ENCODE assay signal across 1 cellular context in genomic region chr11:118791015-118791960, GRCh38.
TF ChIP-seq lines count a peak whose summit lies in the region.

TSS of gene DDX6 (minus strand) at chr11:118791164. CDS start at chr11:118786251, 4,913 bp downstream.

TF ChIP-seq in HepG2, 621 proteins besides CTCF, POLR2A, EP300 and RAD21 (continued from another document and continues in another):
- TF ChIP-seq ZNF616 (CRISPR knock-in tag; IDR thresholded peaks at IDR 0.05; ENCODE audit: low read depth) (no peak), ZMAT3 (CRISPR knock-in tag; conservative IDR thresholded peaks at IDR 0.05) (peak; percentile 79), THAP9 (CRISPR knock-in tag; IDR thresholded peaks at IDR 0.05; ENCODE audit: borderline replicate concordance) (peak; percentile 53; the same call in 1 of the 2 replicates), ZNF607 (CRISPR knock-in tag; IDR thresholded peaks at IDR 0.05; ENCODE audit: borderline replicate concordance) (no peak; the same call in none of the 2 replicates), ZNF124 (CRISPR knock-in tag; IDR thresholded peaks at IDR 0.05) (peak; percentile 52; the same call in 1 of the 2 replicates), GMEB1 (CRISPR knock-in tag; IDR thresholded peaks at IDR 0.05; ENCODE audit: borderline replicate concordance) (no peak), ZNF264 (CRISPR knock-in tag; IDR thresholded peaks at IDR 0.05) (0 out of 2 replicates have a peak, but pooled peaks have one; percentile 43), ZNF431 (CRISPR knock-in tag; IDR thresholded peaks at IDR 0.05; ENCODE audit: borderline replicate concordance, low read depth) (no peak), ZNF614 (CRISPR knock-in tag; IDR thresholded peaks at IDR 0.05; ENCODE audit: borderline replicate concordance) (no peak), ZIK1 (CRISPR knock-in tag; IDR thresholded peaks at IDR 0.05; ENCODE audit: borderline replicate concordance, low read depth) (no peak), ATF3 (CRISPR knock-in tag; IDR thresholded peaks at IDR 0.05) (no peak), ZFP90 (CRISPR knock-in tag; IDR thresholded peaks at IDR 0.05; ENCODE audit: borderline replicate concordance) (0 out of 2 replicates have a peak, but pooled peaks have one; percentile 69), ATF4 (CRISPR knock-in tag; IDR thresholded peaks at IDR 0.05) (peak in 1 of 2 experiments; percentile 57; a peak in 2 of 4 replicates), GLI4 (CRISPR knock-in tag; IDR thresholded peaks at IDR 0.05; ENCODE audit: borderline replicate concordance) (0 out of 2 replicates have a peak, but pooled peaks have one; percentile 54), PTBP1 (IDR thresholded peaks at IDR 0.05; ENCODE audit: low read depth, low read length, poor library complexity, severe bottlenecking) (no peak), REST (IDR thresholded peaks at IDR 0.05; ENCODE audit: borderline replicate concordance in 1 of 2, low read depth in 1 of 2, low read length in 2 of 2) (peak in 1 of 2 experiments; percentile 79; a peak in 2 of 4 replicates), ZNF296 (CRISPR knock-in tag; conservative IDR thresholded peaks at IDR 0.05) (no peak), NFRKB (IDR thresholded peaks at IDR 0.05) (peak; percentile 67), PAXIP1 (CRISPR knock-in tag; conservative IDR thresholded peaks at IDR 0.05) (no peak), ARNT (IDR thresholded peaks at IDR 0.05) (no peak), ZNF597 (CRISPR knock-in tag; IDR thresholded peaks at IDR 0.05) (no peak), HNF1B (CRISPR knock-in tag; IDR thresholded peaks at IDR 0.05) (0 out of 2 replicates have a peak, but pooled peaks have one; percentile 31), ZSCAN5A (CRISPR knock-in tag; IDR thresholded peaks at IDR 0.05; ENCODE audit: borderline replicate concordance) (no peak), ASH2L (IDR thresholded peaks at IDR 0.05; ENCODE audit: insufficient read length, low read depth, low read length) (peak; percentile 39), PCBP1 (IDR thresholded peaks at IDR 0.05; ENCODE audit: borderline replicate concordance, low read depth, low read length) (0 out of 2 replicates have a peak, but pooled peaks have one; percentile 26), ZBTB38 (CRISPR knock-in tag; IDR thresholded peaks at IDR 0.05) (0 out of 2 replicates have a peak, but pooled peaks have one; percentile 2), CC2D1A (CRISPR knock-in tag; IDR thresholded peaks at IDR 0.05) (no peak), ZNF749 (CRISPR knock-in tag; IDR thresholded peaks at IDR 0.05; ENCODE audit: borderline replicate concordance) (peak; percentile 41; the same call in 1 of the 2 replicates), ZNF883 (CRISPR knock-in tag; IDR thresholded peaks at IDR 0.05; ENCODE audit: not compliant biosample characterization) (peak; percentile 19), MEIS1 (CRISPR knock-in tag; IDR thresholded peaks at IDR 0.05; ENCODE audit: borderline replicate concordance) (0 out of 2 replicates have a peak, but pooled peaks have one; percentile 13), PCBP2 (optimal IDR thresholded peaks at IDR 0.05; ENCODE audit: low read depth, low read length, poor library complexity, severe bottlenecking) (no peak), ZNF879 (CRISPR knock-in tag; IDR thresholded peaks at IDR 0.05) (peak; percentile 78; the same call in 1 of the 2 replicates), ZMYM2 (CRISPR knock-in tag; IDR thresholded peaks at IDR 0.05) (no peak), ZNF207 (IDR thresholded peaks at IDR 0.05; ENCODE audit: borderline replicate concordance) (no peak), SMYD3 (CRISPR knock-in tag; IDR thresholded peaks at IDR 0.05) (no peak), NCOA1 (CRISPR knock-in tag; IDR thresholded peaks at IDR 0.05) (no peak), THAP7 (CRISPR knock-in tag; IDR thresholded peaks at IDR 0.05) (peak; percentile 15; the same call in 1 of the 2 replicates), ZNF563 (CRISPR knock-in tag; IDR thresholded peaks at IDR 0.05) (peak; percentile 58; the same call in 1 of the 2 replicates), TIGD3 (CRISPR knock-in tag; IDR thresholded peaks at IDR 0.05; ENCODE audit: borderline replicate concordance) (no peak; the same call in 1 of the 2 replicates)
